Comparison of ENCODE assay signal across 10 cellular contexts in the genomic region with DNA sequence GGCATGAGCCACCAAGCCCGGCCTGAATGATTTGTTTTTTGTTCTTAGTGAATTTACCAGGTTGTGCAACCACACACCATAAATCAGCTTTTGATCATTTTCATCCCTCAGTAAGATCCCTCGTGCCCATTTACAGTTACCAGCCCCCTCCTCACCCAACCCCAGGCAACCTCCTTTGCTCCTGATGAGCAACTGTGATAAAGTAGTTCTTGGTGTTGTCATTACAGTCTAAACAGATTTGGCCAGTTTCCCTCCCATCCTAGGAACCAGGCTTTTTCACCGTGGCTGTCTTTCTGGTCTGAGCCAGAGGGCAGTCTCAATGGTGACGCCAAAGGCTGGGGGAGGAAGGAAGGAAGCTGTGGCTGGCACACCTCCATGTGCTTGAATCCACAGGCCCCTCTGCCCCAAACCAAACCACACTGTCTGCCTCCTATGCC.
DNase-seq lines count a peak whose midpoint lies in the region; ATAC-seq and TF ChIP-seq lines count a peak whose summit lies in the region.
"Had no signal": no experiment of that assay in that cellular context is flagged by ENCODE, and none has a peak within 500 bp of the region (broad histone marks: within the 10 kb centered on the region; RNA-seq: fewer than 3 reads in every experiment).

No MANE protein-coding gene starts in this region.

- peaks cover 10 to 12% of the 10 kb centered on the region in 2 experiments for H3K4me1 ChIP-seq in neutrophil (ENCODE audit: control insufficient read depth in 1 of 2, insufficient read depth in 1 of 2, low read depth in 1 of 2, low read length in 1 of 2)
- H3K4me1 ChIP-seq: body of pancreas had no signal

- POLR2A ChIA-PET in MCF 10A (lab: Yijun Ruan, JAX): interaction anchor here (0.6 to 5.5 kb wide), 13 partner anchors 12 to 204 kb away, joined by 3 to 44 read pairs (median 3); a partner anchor contains a TSS

- H3K27me3 ChIP-seq in neutrophil: no peaks in the 10 kb centered on the region
- H3K27me3 ChIP-seq: body of pancreas had no signal

- H3K9me3 ChIP-seq in neutrophil: no peaks in the 10 kb centered on the region
- H3K9me3 ChIP-seq: body of pancreas, thoracic aorta had no signal

- CTCF ChIA-PET in MCF 10A (lab: Yijun Ruan, JAX): interaction anchor here (0.6 kb wide), 1 partner anchor 103 kb away, joined by 3 read pairs; no protein-coding TSS in a partner anchor

- H3K27ac Mint-ChIP-seq in MCF 10A (ENCODE audit: low read depth, unreplicated experiment): no peak overlapping the region

- peaks cover 6% of the 10 kb centered on the region for H3K36me3 Mint-ChIP-seq in MCF 10A (ENCODE audit: insufficient read depth, unreplicated experiment)

- intact Hi-C loops in MCF 10A (cut with micrococcal nuclease): loop anchor here (5.0 kb wide), 1 partner anchor 104 kb away; no protein-coding TSS in a partner anchor

- H3K4me3 Mint-ChIP-seq in MCF 10A (ENCODE audit: unreplicated experiment): peak overlapping the region; percentile 25

- H3K36me3 ChIP-seq in neutrophil: no peaks in the 10 kb centered on the region
- H3K36me3 ChIP-seq: thoracic aorta had no signal

- no TSS peak for BruUV-seq in MCF 10A (replicated peaks; lab: Mats Ljungman, UMichigan)

- DNase-seq in EL: peak; percentile 74
- peak; percentile 81 for DNase-seq in RPMI7951 (ENCODE audit: low read depth)
- DNase-seq in MCF 10A (ENCODE audit: unreplicated experiment): peak; percentile 96
- no peak for DNase-seq in NCI-H2029 treated with DMSO at 0.1 percent for 48 hours (lab: John Stamatoyannopoulos, UW)
- no peak for DNase-seq in NCI-H526 (lab: John Stamatoyannopoulos, UW)

- peaks cover 7% of the 10 kb centered on the region for H3K9me3 Mint-ChIP-seq in MCF 10A (ENCODE audit: unreplicated experiment)

- H3K4me3 ChIP-seq in neutrophil (ENCODE audit: low read depth in 1 of 2, low read length in 1 of 2): no peak overlapping the region
- H3K4me3 ChIP-seq: body of pancreas, thoracic aorta had no signal

- peaks cover 25% of the 10 kb centered on the region for H3K4me1 Mint-ChIP-seq in MCF 10A (ENCODE audit: insufficient read depth, unreplicated experiment)

- TF ChIP-seq CTCF in MCF 10A (IDR thresholded peaks at IDR 0.05; ENCODE audit: unreplicated experiment) (no peak), neutrophil (IDR thresholded peaks at IDR 0.05) (no peak)

- ATAC-seq in GM18867 (IDR thresholded peaks at IDR 0.05; ENCODE audit: unreplicated experiment) (no peak), GM19035 (IDR thresholded peaks at IDR 0.05; ENCODE audit: unreplicated experiment) (no peak)
- ATAC-seq: body of pancreas had no signal

- no peaks in the 10 kb centered on the region for H3K27me3 Mint-ChIP-seq in MCF 10A (ENCODE audit: insufficient read depth, unreplicated experiment)

- H3K27ac ChIP-seq in neutrophil: peak overlapping the region; percentile 43
- H3K27ac ChIP-seq: body of pancreas, thoracic aorta had no signal

Comparison
In these comparisons a context has a peak if more than half of its experiments do, and no peak if none do; other contexts are left out.
1. DNase-seq: peak in EL (single experiment), RPMI7951 (single experiment) and MCF 10A (single experiment); none in NCI-H2029 treated with DMSO at 0.1 percent for 48 hours (single experiment) and NCI-H526 (0 of 2).